8 cellular contexts compared by ENCODE assay signal in genomic region chr9:32550046-32550608, GRCh38. TPM values are rescaled to one million over a fixed set of nuclear protein-coding genes. Genes with fewer than 3 reads are reported as not detected.
A peak's percentile ranks its signal among the peaks of the same experiment; 100 is the strongest.
DNase-seq lines count a peak whose midpoint lies in the region; ATAC-seq, FAIRE-seq and TF ChIP-seq lines count a peak whose summit lies in the region.

No MANE protein-coding gene starts in this region.

- POLR2A ChIA-PET in A549 (lab: Yijun Ruan, JAX), result interaction anchor here (1.0 to 2.6 kb wide), 4 partner anchors 22 to 475 kb away, joined by 3 to 14 read pairs (median 8); partner anchors contain the start of genes ACO1, DNAJA1 and RIGI
- POLR2A ChIA-PET in IMR-90 (lab: Charles Lee; ENCODE audit: unreplicated experiment), result interaction anchor here (0.6 kb wide), 1 partner anchor 23 kb away, joined by 5 read pairs; no protein-coding TSS in a partner anchor

- H3K9ac ChIP-seq in IMR-90 (ENCODE audit: low read depth, low read length) (peak overlapping the region; percentile 77), iPS-18a (ENCODE audit: low read length) (peak overlapping the region; percentile 92), smooth muscle cell (ENCODE audit: low read depth) (peak overlapping the region; percentile 94)

- no peak for TF ChIP-seq EP300 in A549 (IDR thresholded peaks at IDR 0.05)

- peaks cover 56% of the 10 kb centered on the region for H3K79me2 ChIP-seq in smooth muscle cell (ENCODE audit: low read depth)

- H3K4me1 ChIP-seq in A549 (peaks cover 17% of the 10 kb centered on the region), IMR-90 (ENCODE audit: control insufficient read depth, insufficient read depth, low read length) (no peaks in the 10 kb centered on the region; the same call in 1 of the 2 replicates), adrenal gland (replicated peaks in 1 of 2) (peaks cover 0 to 30% of the 10 kb centered on the region in 2 donors), iPS-18a (ENCODE audit: control insufficient read depth, low read depth, low read length) (peaks cover 3% of the 10 kb centered on the region), smooth muscle cell (ENCODE audit: low read depth) (no peaks in the 10 kb centered on the region)

- FAIRE-seq in A549 (lab: Jason Lieb, UNC), result no peak

- peak overlapping the region; percentile 67 for H2AK9ac ChIP-seq in IMR-90 (replicated peaks; ENCODE audit: low read depth, low read length, poor library complexity)

- H3K9me3 ChIP-seq in A549 (no peaks in the 10 kb centered on the region), IMR-90 (ENCODE audit: control insufficient read depth, insufficient read depth, low read length) (no peaks in the 10 kb centered on the region), adrenal gland (replicated peaks in 1 of 3) (no peaks in the 10 kb centered on the region), iPS-18a (ENCODE audit: control insufficient read depth, low read depth, low read length) (no peaks in the 10 kb centered on the region), smooth muscle cell (replicated peaks; ENCODE audit: low read depth) (no peaks in the 10 kb centered on the region)

- peak overlapping the region in 1 of 2 experiments; percentile 30; a peak in 1 of 4 replicates for H4K8ac ChIP-seq in IMR-90 (ENCODE audit: low read depth in 2 of 2, low read length in 2 of 2)

- H3K27me3 ChIP-seq in IMR-90 (ENCODE audit: control insufficient read depth, insufficient read depth, low read length) (no peaks in the 10 kb centered on the region), adrenal gland (no peaks in the 10 kb centered on the region), iPS-18a (ENCODE audit: control insufficient read depth, insufficient read depth, low read length) (no peaks in the 10 kb centered on the region), smooth muscle cell (ENCODE audit: low read depth) (no peaks in the 10 kb centered on the region)

- H3K36me3 ChIP-seq in IMR-90 (ENCODE audit: control insufficient read depth, insufficient read depth, low read length) (no peaks in the 10 kb centered on the region), adrenal gland (replicated peaks in 1 of 2) (no peaks in the 10 kb centered on the region), iPS-18a (ENCODE audit: control insufficient read depth, low read depth, low read length) (no peaks in the 10 kb centered on the region), smooth muscle cell (ENCODE audit: low read depth) (no peaks in the 10 kb centered on the region)

- CTCF ChIA-PET in A549 (lab: Yijun Ruan, JAX), result interaction anchor here (0.6 to 9.3 kb wide), 11 partner anchors 11 to 418 kb away, joined by 3 to 91 read pairs (median 3); partner anchors contain the start of gene NDUFB6
- CTCF ChIA-PET in IMR-90 (lab: Yijun Ruan, JAX), result interaction anchor here (0.6 to 2.7 kb wide), 6 partner anchors 14 to 171 kb away, joined by 3 to 10 read pairs (median 4); partner anchors contain the start of gene RIGI

- no peak for TF ChIP-seq RAD21 in A549 (conservative IDR thresholded peaks at IDR 0.05 in 1 of 2, IDR thresholded peaks at IDR 0.05 in 1 of 2)
- TF ChIP-seq RAD21 in IMR-90 (IDR thresholded peaks at IDR 0.05; ENCODE audit: low read length), result no peak

- in situ Hi-C loops in IMR-90 (cut with MboI; ENCODE audit: low sequenced_read_pairs), result no loop called here

- no peak overlapping the region for H4K5ac ChIP-seq in IMR-90 (ENCODE audit: low read depth, low read length)

- no peak overlapping the region for H3K18ac ChIP-seq in IMR-90 (ENCODE audit: low read depth, low read length)

- TF ChIP-seq POLR2A in A549 (IDR thresholded peaks at IDR 0.05; ENCODE audit: low read length), result no peak
- no peak; the same call in 1 of the 2 replicates for TF ChIP-seq POLR2A in IMR-90 (IDR thresholded peaks at IDR 0.05; ENCODE audit: low read depth, low read length)
- TF ChIP-seq POLR2A in adrenal gland (IDR thresholded peaks at IDR 0.05), result no peak

- H3K56ac ChIP-seq in IMR-90 (ENCODE audit: extremely low read depth, insufficient read depth, low read length), result peak overlapping the region; percentile 49; the same call in 1 of the 2 replicates

- WGBS in A549 (ENCODE audit: missing lambda C conversion rate), result 7% methylated on average over 15 of the region's 15 CpGs
- WGBS in IMR-90 (ENCODE audit: extremely low coverage in 2 of 2, insufficient read length in 1 of 2), 2 experiments, result 0% methylated on average over 4 of the region's 15 CpGs; no CpG with 5 or more reads in 1 of the 2 experiments
- WGBS in adrenal gland, 4 donors, result 2 to 7% (median 4%) methylated on average over 7 to 15 of the region's 15 CpGs
- under 1% methylated on average over 15 of the region's 15 CpGs for WGBS in smooth muscle cell (ENCODE audit: low lambda C conversion rate)

- H2AFZ ChIP-seq in IMR-90 (replicated peaks; ENCODE audit: low read length, poor library complexity), result peak overlapping the region; percentile 95
- no peak overlapping the region for H2AFZ ChIP-seq in smooth muscle cell (ENCODE audit: low read depth)

- H2BK20ac ChIP-seq in IMR-90 (ENCODE audit: low read depth, low read length), result no peak overlapping the region

- H3K4ac ChIP-seq in IMR-90 (ENCODE audit: low read depth, low read length), result peak overlapping the region; percentile 43; the same call in 1 of the 2 replicates

- H3K27ac ChIP-seq in A549, result peak overlapping the region; percentile 94 to 96
- H3K27ac ChIP-seq in IMR-90 (ENCODE audit: insufficient read depth, low read length), result peak overlapping the region; percentile 36
- H3K27ac ChIP-seq in adrenal gland, result peak overlapping the region; percentile 92 to 99 (median 96)
- H3K27ac ChIP-seq in iPS-18a (ENCODE audit: low read length), result peak overlapping the region; percentile 64
- H3K27ac ChIP-seq in smooth muscle cell (ENCODE audit: low read depth), result peak overlapping the region; percentile 94

- peak overlapping the region; percentile 80 for H3K14ac ChIP-seq in IMR-90 (replicated peaks; ENCODE audit: low read depth, low read length)

- peaks cover 23 to 36% of the 10 kb centered on the region in 2 experiments; a peak in 3 of 4 replicates for H3K79me1 ChIP-seq in IMR-90 (ENCODE audit: low read depth in 1 of 2, low read length in 2 of 2)

- H2AK5ac ChIP-seq in IMR-90 (ENCODE audit: low read depth, low read length), result peak overlapping the region; percentile 35; the same call in 1 of the 2 replicates

- H3K4me3 ChIP-seq in A549 (peak overlapping the region; percentile 62), GM08714 (ENCODE audit: low read length) (peak overlapping the region; percentile 88), IMR-90 (ENCODE audit: insufficient read depth, low read depth, low read length) (peak overlapping the region; percentile 94), adrenal gland (peak overlapping the region; percentile 10 to 86 (median 66)), iPS-18a (ENCODE audit: low read length) (peak overlapping the region; percentile 79), smooth muscle cell (peak overlapping the region; percentile 82)

- H2BK15ac ChIP-seq in IMR-90 (ENCODE audit: low read depth, low read length), result no peak overlapping the region

- H3F3A ChIP-seq in smooth muscle cell (ENCODE audit: low read depth), result peaks cover 7% of the 10 kb centered on the region

- dilution Hi-C loops in IMR-90 (cut with HindIII; ENCODE audit: low sequenced_read_pairs, unreplicated experiment), result loop anchor here (25.0 kb wide), 1 partner anchor 113 kb away; no protein-coding TSS in a partner anchor

- no peak overlapping the region for H2BK120ac ChIP-seq in IMR-90 (ENCODE audit: low read depth, low read length)

- intact Hi-C loops in IMR-90 (cut with micrococcal nuclease) (loop anchor here (1.0 to 2.0 kb wide), 2 partner anchors 24 to 171 kb away; partner anchors contain the start of gene RIGI), adrenal gland (cut with DNase I) (no loop called here)

- peaks cover 20% of the 10 kb centered on the region for H4K20me1 ChIP-seq in IMR-90 (ENCODE audit: insufficient read depth, low read length)
- H4K20me1 ChIP-seq in smooth muscle cell (ENCODE audit: low read depth), result peaks cover 57% of the 10 kb centered on the region

- ATAC-seq in A549, result no peak; a peak in 1 of 6 replicates
- ATAC-seq in IMR-90 (ENCODE audit: low read depth), result peak; percentile 9; the same call in 1 of the 2 replicates
- ATAC-seq in GM18861 (IDR thresholded peaks at IDR 0.05; ENCODE audit: unreplicated experiment), result no peak

- no peak for TF ChIP-seq CTCF in A549 (IDR thresholded peaks at IDR 0.05)
- peak; percentile 17; the same call in 1 of the 2 replicates for TF ChIP-seq CTCF in IMR-90 (conservative IDR thresholded peaks at IDR 0.05; ENCODE audit: low read depth, low read length)
- no peak for TF ChIP-seq CTCF in adrenal gland (IDR thresholded peaks at IDR 0.05)
- no peak for TF ChIP-seq CTCF in smooth muscle cell (IDR thresholded peaks at IDR 0.05; ENCODE audit: borderline replicate concordance, insufficient read depth, poor library complexity, severe bottlenecking)

- DNase-seq in A549 (ENCODE audit: low read depth in 1 of 2, low spot score in 1 of 2) (peak; percentile 8 to 20), IMR-90 (peak; percentile 53), adrenal gland (no peak), smooth muscle cell (lab: John Stamatoyannopoulos, UW; ENCODE audit: unreplicated experiment) (no peak), islet precursor cell (no peak)

- H3K4me2 ChIP-seq in A549, result peak overlapping the region; percentile 83
- peak overlapping the region; percentile 98 for H3K4me2 ChIP-seq in IMR-90 (ENCODE audit: low read depth, low read length)
- H3K4me2 ChIP-seq in smooth muscle cell, result peak overlapping the region; percentile 95

- peak overlapping the region; percentile 81 for H3K23ac ChIP-seq in IMR-90 (ENCODE audit: low read depth, low read length)

- no TSS peak for BruUV-seq in IMR-90 (replicated peaks; lab: Mats Ljungman, UMichigan)

- no peak overlapping the region for H4K91ac ChIP-seq in IMR-90 (ENCODE audit: insufficient read depth, low read depth, low read length)

- H3K9me1 ChIP-seq in IMR-90 (ENCODE audit: insufficient read depth, low read length), result no peaks in the 10 kb centered on the region

- H2BK5ac ChIP-seq in IMR-90 (ENCODE audit: low read depth, low read length, poor library complexity, severe bottlenecking), result peak overlapping the region; percentile 27

RNA-seq across cellular contexts. Expression of gene SMIM27, which starts 2.0 kb away (rescaled TPM):
- polyA plus RNA-seq in A549 (2011; rRNA removed), result 10.8 and 12.4 TPM in 2 replicates
- 3.3 and 3.4 TPM in 2 replicates for polyA plus RNA-seq in A549 (2012; cell fraction: cytosol; rRNA removed)
- 1.2 and 2.5 TPM in 2 replicates for polyA plus RNA-seq in A549 (2012; cell fraction: nucleus; rRNA removed)
- polyA plus RNA-seq in A549 (2017; fragmentation: RNase III; extraction: RNeasy Plus Mini Kit Qiagen cat#74134 plus additional on column Dnase treatment), result 21.1 to 22.9 TPM (median 21.7 TPM) in 3 replicates
- polyA minus RNA-seq in A549 (2011; rRNA and poly(A)+ RNA removed), result 1.9 and 2.7 TPM in 2 replicates
- total RNA-seq in IMR-90 (2012; rRNA removed), result 1.1 and 2.5 TPM in 2 replicates
- polyA plus RNA-seq in IMR-90 (2012; rRNA removed), result 3.4 and 5.5 TPM in 2 replicates
- polyA plus RNA-seq in IMR-90 (2012; cell fraction: cytosol; rRNA removed), result 3.6 and 3.7 TPM in 2 replicates
- 1.1 and 2.2 TPM in 2 replicates for polyA plus RNA-seq in IMR-90 (2012; cell fraction: nucleus; rRNA removed; ENCODE audit: low replicate concordance)
- 10 to 100 TPM in 5 of 8 donors, 1 to 10 TPM in 3; 2.6 to 34.3 (median 18.3) TPM for total RNA-seq in adrenal gland
- 10 to 100 TPM; 16.4 to 17.4 (median 17.2) TPM for polyA plus RNA-seq in adrenal gland
- 2.9 and 3.5 TPM in 2 replicates for total RNA-seq in smooth muscle cell
- polyA plus RNA-seq in smooth muscle cell, result 36.6 and 38.9 TPM in 2 replicates

RNA-seq across cellular contexts. Expression of gene TOPORS, which starts 2.3 kb away (rescaled TPM):
- polyA plus RNA-seq in A549 (2011; rRNA removed), result 18.8 and 22.2 TPM in 2 replicates
- polyA plus RNA-seq in A549 (2012; cell fraction: cytosol; rRNA removed), result 3.0 and 3.1 TPM in 2 replicates
- polyA plus RNA-seq in A549 (2012; cell fraction: nucleus; rRNA removed), result 2.7 and 3.5 TPM in 2 replicates
- polyA plus RNA-seq in A549 (2017; fragmentation: RNase III; extraction: RNeasy Plus Mini Kit Qiagen cat#74134 plus additional on column Dnase treatment), result 15.2 to 19.3 TPM (median 18.2 TPM) in 3 replicates
- 14.9 and 16.7 TPM in 2 replicates for polyA minus RNA-seq in A549 (2011; rRNA and poly(A)+ RNA removed)
- total RNA-seq in IMR-90 (2012; rRNA removed), result 27.8 and 41.7 TPM in 2 replicates
- 6.3 and 7.4 TPM in 2 replicates for polyA plus RNA-seq in IMR-90 (2012; rRNA removed)
- polyA plus RNA-seq in IMR-90 (2012; cell fraction: cytosol; rRNA removed), result 1.3 and 1.5 TPM in 2 replicates
- 0.98 and 8.6 TPM in 2 replicates for polyA plus RNA-seq in IMR-90 (2012; cell fraction: nucleus; rRNA removed; ENCODE audit: low replicate concordance)
- 10 to 100 TPM; 12.5 to 20.9 (median 15.9) TPM for total RNA-seq in adrenal gland
- 10 to 100 TPM in 1 of 3 donors, 1 to 10 TPM in 2; 7.6 to 24.7 (median 9.8) TPM for polyA plus RNA-seq in adrenal gland
- total RNA-seq in smooth muscle cell, result 25.3 and 34.1 TPM in 2 replicates
- polyA plus RNA-seq in smooth muscle cell, result 13.9 and 14.2 TPM in 2 replicates

RNA-seq across cellular contexts. Expression of gene NDUFB6, which starts 22.8 kb away (rescaled TPM):
- polyA plus RNA-seq in A549 (2011; rRNA removed) (64.6 and 91.0 TPM in 2 replicates), A549 (2017; fragmentation: RNase III; extraction: RNeasy Plus Mini Kit Qiagen cat#74134 plus additional on column Dnase treatment) (158 to 176 TPM (median 166 TPM) in 3 replicates), IMR-90 (2012; rRNA removed) (51.0 and 55.9 TPM in 2 replicates), adrenal gland (10 to 100 TPM; 23.2 to 32.4 (median 31.1) TPM), smooth muscle cell (149 and 162 TPM in 2 replicates)
- 79.9 and 96.5 TPM in 2 replicates for polyA plus RNA-seq in A549 (2012; cell fraction: cytosol; rRNA removed)
- polyA plus RNA-seq in A549 (2012; cell fraction: nucleus; rRNA removed), result 32.6 and 58.1 TPM in 2 replicates
- polyA minus RNA-seq in A549 (2011; rRNA and poly(A)+ RNA removed), result 9.8 and 20.2 TPM in 2 replicates
- total RNA-seq in IMR-90 (2012; rRNA removed) (24.2 and 77.2 TPM in 2 replicates), adrenal gland (10 to 100 TPM; 30.5 to 76.9 (median 54.1) TPM), smooth muscle cell (114 and 172 TPM in 2 replicates)
- polyA plus RNA-seq in IMR-90 (2012; cell fraction: cytosol; rRNA removed), result 36.1 and 36.7 TPM in 2 replicates
- polyA plus RNA-seq in IMR-90 (2012; cell fraction: nucleus; rRNA removed; ENCODE audit: low replicate concordance), result 9.4 and 26.0 TPM in 2 replicates

RNA-seq across cellular contexts. Expression of gene RIGI, which starts 24.1 kb away (rescaled TPM):
- polyA plus RNA-seq in A549 (2011; rRNA removed) (3.9 and 4.8 TPM in 2 replicates), A549 (2017; fragmentation: RNase III; extraction: RNeasy Plus Mini Kit Qiagen cat#74134 plus additional on column Dnase treatment) (3.8 to 4.8 TPM (median 4.1 TPM) in 3 replicates), IMR-90 (2012; rRNA removed) (3.8 and 4.8 TPM in 2 replicates), adrenal gland (10 to 100 TPM in 1 of 3 donors, 1 to 10 TPM in 2; 4.4 to 10.9 (median 4.8) TPM), smooth muscle cell (1.8 and 2.3 TPM in 2 replicates)
- 0.38 and 0.49 TPM in 2 replicates for polyA plus RNA-seq in A549 (2012; cell fraction: cytosol; rRNA removed)
- polyA plus RNA-seq in A549 (2012; cell fraction: nucleus; rRNA removed), result 0.46 and 0.69 TPM in 2 replicates
- 1.7 and 2.3 TPM in 2 replicates for polyA minus RNA-seq in A549 (2011; rRNA and poly(A)+ RNA removed)
- total RNA-seq in IMR-90 (2012; rRNA removed) (13.6 and 18.1 TPM in 2 replicates), adrenal gland (10 to 100 TPM in 2 of 8 donors, 1 to 10 TPM in 6; 6.3 to 13.2 (median 7.9) TPM), smooth muscle cell (4.0 and 6.8 TPM in 2 replicates)
- 0.74 and 0.94 TPM in 2 replicates for polyA plus RNA-seq in IMR-90 (2012; cell fraction: cytosol; rRNA removed)
- 0.72 and 7.0 TPM in 2 replicates for polyA plus RNA-seq in IMR-90 (2012; cell fraction: nucleus; rRNA removed; ENCODE audit: low replicate concordance)

Comparison
In these comparisons a context has a peak if more than half of its experiments do, and no peak if none do; other contexts are left out.
1. DNase-seq: peak in A549 (2 of 2) and IMR-90 (single experiment); none in adrenal gland (0 of 7), smooth muscle cell (single experiment) and islet precursor cell (single experiment).
2. H3K27ac ChIP-seq: peak in every context shown above with its lines; median percentile 96 in adrenal gland; 95 in A549; 94 in smooth muscle cell; 64 in iPS-18a; 36 in IMR-90.
3. Peak in every context shown above with its lines, with median percentiles within 50 percentile points of each other: H3K4me2 ChIP-seq, H3K4me3 ChIP-seq and H3K9ac ChIP-seq.